Comparison of ENCODE assay signal across 1 cellular context in the genomic region with DNA sequence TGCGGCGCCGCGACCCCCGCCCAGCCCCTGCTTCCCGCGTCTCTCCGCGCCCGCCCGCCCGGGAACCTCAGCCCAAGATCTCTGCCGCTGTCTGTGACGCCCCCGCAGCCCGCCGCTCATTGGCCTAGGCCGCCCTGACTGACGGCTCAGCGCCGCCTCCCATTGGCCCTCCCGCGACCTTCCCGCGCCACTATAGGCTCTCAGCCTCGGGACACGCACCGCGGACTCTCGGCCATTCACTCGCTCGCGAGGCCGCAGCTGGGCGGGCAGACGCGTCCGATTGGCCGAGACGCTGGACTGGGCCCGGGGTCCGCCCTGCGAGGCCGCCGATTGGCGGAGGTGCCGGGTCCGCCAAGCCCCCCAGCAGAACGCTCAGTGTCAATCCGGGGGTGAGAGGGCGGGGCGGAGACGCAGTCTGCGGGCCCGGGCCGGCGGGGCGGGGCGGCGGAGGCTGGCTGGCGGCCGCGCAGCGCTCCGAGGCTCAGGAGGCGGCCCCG.
TF ChIP-seq lines count a peak whose summit lies in the region.

Gene PRKACA, minus strand, starts transcription at position 95 of the 497 bp plus-strand sequence. CDS start 215 bp downstream, outside the sequence.

TF ChIP-seq in A549, 52 proteins besides CTCF, POLR2A, EP300 and RAD21 (continued from another document):
- TF ChIP-seq, protein P1, sequence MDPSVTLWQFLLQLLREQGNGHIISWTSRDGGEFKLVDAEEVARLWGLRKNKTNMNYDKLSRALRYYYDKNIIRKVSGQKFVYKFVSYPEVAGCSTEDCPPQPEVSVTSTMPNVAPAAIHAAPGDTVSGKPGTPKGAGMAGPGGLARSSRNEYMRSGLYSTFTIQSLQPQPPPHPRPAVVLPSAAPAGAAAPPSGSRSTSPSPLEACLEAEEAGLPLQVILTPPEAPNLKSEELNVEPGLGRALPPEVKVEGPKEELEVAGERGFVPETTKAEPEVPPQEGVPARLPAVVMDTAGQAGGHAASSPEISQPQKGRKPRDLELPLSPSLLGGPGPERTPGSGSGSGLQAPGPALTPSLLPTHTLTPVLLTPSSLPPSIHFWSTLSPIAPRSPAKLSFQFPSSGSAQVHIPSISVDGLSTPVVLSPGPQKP (IDR thresholded peaks at IDR 0.05; ENCODE audit: low read depth, low read length): no peak
- TF ChIP-seq SMC3 (IDR thresholded peaks at IDR 0.05) (no peak), NPAS2 (CRISPR knock-in tag; IDR thresholded peaks at IDR 0.05; ENCODE audit: borderline replicate concordance) (no peak), JUNB (IDR thresholded peaks at IDR 0.05) (no peak), REST (IDR thresholded peaks at IDR 0.05) (peak; percentile 46; the same call in 1 of the 2 replicates)
- TF ChIP-seq, protein P2, sequence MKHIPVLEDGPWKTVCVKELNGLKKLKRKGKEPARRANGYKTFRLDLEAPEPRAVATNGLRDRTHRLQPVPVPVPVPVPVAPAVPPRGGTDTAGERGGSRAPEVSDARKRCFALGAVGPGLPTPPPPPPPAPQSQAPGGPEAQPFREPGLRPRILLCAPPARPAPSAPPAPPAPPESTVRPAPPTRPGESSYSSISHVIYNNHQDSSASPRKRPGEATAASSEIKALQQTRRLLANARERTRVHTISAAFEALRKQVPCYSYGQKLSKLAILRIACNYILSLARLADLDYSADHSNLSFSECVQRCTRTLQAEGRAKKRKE (CRISPR knock-in tag; IDR thresholded peaks at IDR 0.05; ENCODE audit: low read depth): no peak
